1 cellular context compared by ENCODE assay signal in the genomic region with DNA sequence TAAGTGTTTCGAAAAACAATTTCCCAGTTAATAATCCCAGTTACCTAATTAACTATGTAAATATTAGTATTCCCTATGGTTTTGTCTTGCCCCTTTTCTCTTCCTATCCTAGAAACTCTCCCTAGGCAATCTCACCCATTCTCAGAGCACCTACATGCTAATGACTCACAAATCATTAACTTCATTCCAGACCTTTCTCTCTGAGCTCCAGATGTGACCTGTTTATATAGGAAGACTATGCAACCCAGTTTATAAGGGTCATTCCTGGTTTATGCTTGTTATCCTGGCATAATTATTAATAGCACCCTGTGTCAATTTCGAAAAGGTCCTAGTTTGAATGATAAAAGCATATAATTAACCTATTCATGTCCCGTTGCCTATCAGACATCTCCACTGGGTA.
TF ChIP-seq lines count a peak whose summit lies in the region.

No MANE protein-coding gene starts in this region.

TF ChIP-seq in HepG2, 621 proteins besides CTCF, POLR2A, EP300 and RAD21:
- 0 out of 2 replicates have a peak, but pooled peaks have one; percentile 13 for TF ChIP-seq ZNF816 (CRISPR knock-in tag; IDR thresholded peaks at IDR 0.05; ENCODE audit: borderline replicate concordance)
- TF ChIP-seq SRSF1 (optimal IDR thresholded peaks at IDR 0.05; ENCODE audit: low read depth, low read length): no peak
